ENCODE assay signal across 8 cellular contexts in genomic region chr12:110047297-110047940, GRCh38. TPM values are rescaled to one million over a fixed set of nuclear protein-coding genes. Genes with fewer than 3 reads are reported as not detected.
DNase-seq lines count a peak whose midpoint lies in the region; ATAC-seq, FAIRE-seq and TF ChIP-seq lines count a peak whose summit lies in the region.

No MANE protein-coding gene starts in this region.

- H3K9me3 ChIP-seq in heart right ventricle (no peaks in the 10 kb centered on the region), muscle layer of colon (ENCODE audit: low read length) (no peaks in the 10 kb centered on the region)

- peak overlapping the region in 7 of 10 donors; percentile 53 to 92 (median 76) for H3K27ac ChIP-seq in heart right ventricle
- no peak overlapping the region for H3K27ac ChIP-seq in muscle layer of colon (ENCODE audit: low read depth, low read length)

- H3K27me3 ChIP-seq in heart right ventricle: no peaks in the 10 kb centered on the region
- H3K27me3 ChIP-seq in muscle layer of colon (ENCODE audit: control insufficient read depth in 1 of 2, insufficient read depth in 2 of 2, low read length in 2 of 2): no peaks in the 10 kb centered on the region

- no peak for DNase-seq in heart right ventricle
- no peak for DNase-seq in left cardiac atrium
- DNase-seq in central memory CD8-positive, alpha-beta T cell (ENCODE audit: low spot score in 2 of 2): no peak
- no peak for DNase-seq in GDM1 (lab: John Stamatoyannopoulos, UW)
- DNase-seq in GM12892 (ENCODE audit: insufficient read length): no peak
- DNase-seq in stimulated activated CD4-positive, alpha-beta T cell treated with anti-CD3 and anti-CD28 coated beads, Interleukin-4, amount 100 ng/mL, for 1 hour: no peak

- peak overlapping the region; percentile 91 for H3K4me3 Mint-ChIP-seq in central memory CD8-positive, alpha-beta T cell

- TF ChIP-seq POLR2A in GM12892 (IDR thresholded peaks at IDR 0.05; ENCODE audit: low read depth, low read length): no peak

- H3K4me1 Mint-ChIP-seq in central memory CD8-positive, alpha-beta T cell: peaks cover 23% of the 10 kb centered on the region

- H3K4me3 ChIP-seq in heart right ventricle (peak overlapping the region; percentile 51 to 95 (median 82)), muscle layer of colon (ENCODE audit: low read depth in 1 of 2, low read length in 2 of 2) (peak overlapping the region; percentile 62 to 86)

- peaks cover 17% of the 10 kb centered on the region for H3K36me3 Mint-ChIP-seq in central memory CD8-positive, alpha-beta T cell (ENCODE audit: insufficient read depth)

- H3K27ac Mint-ChIP-seq in central memory CD8-positive, alpha-beta T cell (ENCODE audit: low read depth): no peak overlapping the region

- FAIRE-seq in GM12892 (lab: Jason Lieb, UNC): no peak

- ATAC-seq in heart right ventricle (no peak), left cardiac atrium (no peak), HG03460 (IDR thresholded peaks at IDR 0.05; ENCODE audit: unreplicated experiment) (no peak)
- no peak for ATAC-seq in central memory CD8-positive, alpha-beta T cell (replicated peaks; ENCODE audit: extremely low read depth, poor library complexity, severe bottlenecking)

- 74 to 80% methylated on average over 14 of the region's 14 CpGs for WGBS in heart right ventricle, 2 donors

- TF ChIP-seq CTCF in heart right ventricle (IDR thresholded peaks at IDR 0.05): no peak

- H3K9ac ChIP-seq in muscle layer of colon (ENCODE audit: low read length): peak overlapping the region; percentile 8

- no peaks in the 10 kb centered on the region for H3K27me3 Mint-ChIP-seq in central memory CD8-positive, alpha-beta T cell

- intact Hi-C loops in heart right ventricle (cut with DNase I) (no loop called here), left cardiac atrium (cut with DNase I) (no loop called here)

- H3K9me3 Mint-ChIP-seq in central memory CD8-positive, alpha-beta T cell: no peaks in the 10 kb centered on the region

- peaks cover 9 to 38% (median 30%) of the 10 kb centered on the region in 9 donors for H3K4me1 ChIP-seq in heart right ventricle
- H3K4me1 ChIP-seq in muscle layer of colon (ENCODE audit: insufficient read depth, low read length): peaks cover 19% of the 10 kb centered on the region

- H3K36me3 ChIP-seq in heart right ventricle: peaks cover 0 to 13% (median 0%) of the 10 kb centered on the region in 9 donors
- H3K36me3 ChIP-seq in muscle layer of colon (ENCODE audit: insufficient read depth, low read length): peaks cover 3% of the 10 kb centered on the region

RNA-seq across cellular contexts. Expression of gene C12orf76, which starts 0.9 kb away (rescaled TPM):
- total RNA-seq in heart right ventricle (1 to 10 TPM; 3.7 to 8.3 (median 5.3) TPM), left cardiac atrium (1 to 10 TPM; 6.0 to 7.8 TPM)
- 1 to 10 TPM; 5.9 to 7.8 TPM for polyA plus RNA-seq in heart right ventricle
- polyA plus RNA-seq in GM12892 (2012; ENCODE audit: missing spikeins): 14.7 TPM

RNA-seq across cellular contexts. Expression of gene ANKRD13A, which starts 48.2 kb away (rescaled TPM):
- 10 to 100 TPM; 15.3 to 29.0 (median 18.6) TPM for total RNA-seq in heart right ventricle
- 10 to 100 TPM; 14.0 to 25.7 TPM for polyA plus RNA-seq in heart right ventricle
- total RNA-seq in left cardiac atrium: 10 to 100 TPM; 18.7 to 20.4 TPM
- 57.1 TPM for polyA plus RNA-seq in GM12892 (2012; ENCODE audit: missing spikeins)

RNA-seq across cellular contexts. Expression of gene GIT2, which starts 51.3 kb away (rescaled TPM):
- total RNA-seq in heart right ventricle: 10 to 100 TPM; 31.7 to 44.9 (median 40.1) TPM
- 10 to 100 TPM; 17.8 to 21.5 TPM for polyA plus RNA-seq in heart right ventricle
- total RNA-seq in left cardiac atrium: 10 to 100 TPM; 34.5 to 35.3 TPM
- polyA plus RNA-seq in GM12892 (2012; ENCODE audit: missing spikeins): 34.4 TPM
